In the genomic region with DNA sequence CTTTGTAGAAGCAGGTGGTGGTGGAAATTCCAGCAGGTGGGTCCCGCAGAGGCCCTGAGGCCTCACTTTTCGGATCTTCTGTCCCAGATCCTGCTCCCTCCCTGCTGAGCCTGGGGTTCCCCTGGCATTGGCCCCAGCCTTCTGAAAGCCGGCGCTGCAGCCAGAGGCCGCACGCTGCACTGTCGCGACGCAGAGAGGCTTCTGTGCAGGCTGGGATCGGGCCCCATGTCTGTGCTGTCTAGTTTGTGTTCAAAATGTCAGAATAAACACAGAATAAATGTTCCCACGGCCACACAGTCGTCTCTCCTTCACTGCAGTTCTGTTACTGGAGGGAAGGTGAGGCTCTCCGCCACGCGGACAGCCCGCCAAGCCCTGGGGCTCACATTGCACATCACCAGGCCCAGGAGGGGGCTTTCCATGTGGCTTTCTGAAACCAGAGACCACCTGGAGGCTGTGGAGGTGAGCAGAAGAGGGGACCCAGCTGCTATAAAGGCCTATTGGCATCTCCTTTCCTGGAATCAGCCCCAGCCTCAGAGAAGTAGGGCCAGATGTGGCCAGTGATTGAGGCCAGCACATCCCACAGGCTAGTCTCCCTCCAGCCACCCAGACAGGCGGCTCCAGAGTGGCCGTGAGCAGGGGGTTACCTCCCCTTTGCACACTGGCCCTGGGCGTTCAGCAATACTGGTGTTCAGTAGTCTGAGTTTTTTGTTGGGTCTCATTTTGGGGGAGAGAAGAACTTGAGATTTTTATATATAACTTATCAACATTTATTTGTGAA, we compare ENCODE assay signal across 1 cellular context.
TF ChIP-seq lines count a peak whose summit lies in the region.

No MANE protein-coding gene starts in this region.

TF ChIP-seq in HEK293, 187 proteins besides CTCF, POLR2A, EP300 and RAD21:
- TF ChIP-seq ZFP69B (tag by site-specific recombination; IDR thresholded peaks at IDR 0.05) (0 out of 2 replicates have a peak, but pooled peaks have one; percentile 29), PRDM1 (tag by site-specific recombination; IDR thresholded peaks at IDR 0.05) (no peak), ZIC2 (tag by site-specific recombination; IDR thresholded peaks at IDR 0.05) (peak; percentile 35), ZNF280C (tag by site-specific recombination; IDR thresholded peaks at IDR 0.05) (no peak)
